In genomic region chr5:77035950-77036349, GRCh38 we compare ENCODE assay signal across 36 cellular contexts.
"Had no signal": no experiment of that assay in that cellular context is flagged by ENCODE, and none has a peak within 500 bp of the region (broad histone marks: within the 10 kb centered on the region; RNA-seq: fewer than 3 reads in every experiment).

No MANE protein-coding gene starts in this region.

- H3K27me3 ChIP-seq: adrenal gland, breast epithelium had no signal

- ATAC-seq: activated CD4-positive, alpha-beta T cell treated with anti-CD3 and anti-CD28 coated beads for 36 hours; activated CD4-positive, CD25-positive, alpha-beta regulatory T cell treated with anti-CD3 and anti-CD28 coated beads, Interleukin-2, amount 50 U/mL, for 24 hours; activated CD8-positive, alpha-beta memory T cell treated with anti-CD3 and anti-CD28 coated beads, Interleukin-2, amount 10 ng/mL, durations not matched to agents 7 days and 5 days; activated CD8-positive, alpha-beta T cell treated with anti-CD3 and anti-CD28 coated beads, Interleukin-2, amount 10 ng/mL, durations not matched to agents 7 days and 5 days; activated naive CD4-positive, alpha-beta T cell treated with anti-CD3 and anti-CD28 coated beads, Interleukin-2, amount 50 U/mL, for 72 hours; activated T-cell treated with anti-CD3 and anti-CD28 coated beads, Interleukin-2, amount 50 U/mL, for 4 hours; activated T-cell treated with anti-CD3 and anti-CD28 coated beads, Interleukin-2, amount 50 U/mL, for 72 hours; activated T-helper 17 cell treated with anti-CD3 and anti-CD28 coated beads, Interleukin-2, amount 50 U/mL, for 72 hours; WTC11 had no signal

- H3K9me3 ChIP-seq: adrenal gland, breast epithelium had no signal

- H3K4me3 ChIP-seq: adrenal gland, breast epithelium had no signal

- H3K27ac ChIP-seq: adrenal gland, breast epithelium, WERI-Rb-1 had no signal

- H3K4me3 Mint-ChIP-seq: activated CD4-positive, alpha-beta memory T cell treated with anti-CD3 and anti-CD28 coated beads, Interleukin-2, amount 10 ng/mL, durations not matched to agents 7 days and 5 days; activated CD4-positive, alpha-beta T cell treated with anti-CD3 and anti-CD28 coated beads for 36 hours; activated CD4-positive, alpha-beta T cell treated with anti-CD3 and anti-CD28 coated beads, Interleukin-2, amount 10 ng/mL, durations not matched to agents 7 days and 5 days; activated CD8-positive, alpha-beta memory T cell treated with anti-CD3 and anti-CD28 coated beads, Interleukin-2, amount 10 ng/mL, durations not matched to agents 7 days and 5 days; activated CD8-positive, alpha-beta T cell treated with anti-CD3 and anti-CD28 coated beads, Interleukin-2, amount 10 ng/mL, durations not matched to agents 7 days and 5 days; activated naive CD4-positive, alpha-beta T cell treated with anti-CD3 and anti-CD28 coated beads for 36 hours; activated naive CD8-positive, alpha-beta T cell treated with anti-CD3 and anti-CD28 coated beads for 36 hours; activated T-cell treated with anti-CD3 and anti-CD28 coated beads, Interleukin-2, amount 50 U/mL, for 4 hours; activated T-cell treated with anti-CD3 and anti-CD28 coated beads, Interleukin-2, amount 50 U/mL, for 72 hours; activated T-helper 1 cell treated with anti-CD3 and anti-CD28 coated beads, Interleukin-12 subunit alpha, Interleukin-12 subunit beta, Interleukin-2, Interleukin-4 antibody, amounts not matched to agents 30 ng/mL and 10 ng/mL and 1 ng/mL, durations not matched to agents 14 hours and 24 hours and 36 hours; activated T-helper 17 cell treated with anti-CD3 and anti-CD28 coated beads, Interleukin-2, amount 50 U/mL, for 72 hours; brain; T-helper 1 cell treated with Interleukin-12 subunit alpha and Interleukin-12 subunit beta and Interleukin-4 antibody, amounts not matched to agents 30 μg/mL and 1 μg/mL, for 36 hours; T-helper 2 cell treated with Interferon-gamma antibody and Interleukin-4, amounts not matched to agents 5 μg/mL and 100 μg/mL, for 36 hours; WTC11 had no signal

- H3K36me3 ChIP-seq: breast epithelium had no signal

- H3K9me3 Mint-ChIP-seq: activated CD4-positive, alpha-beta memory T cell treated with anti-CD3 and anti-CD28 coated beads, Interleukin-2, amount 10 ng/mL, durations not matched to agents 7 days and 5 days; activated naive CD4-positive, alpha-beta T cell treated with anti-CD3 and anti-CD28 coated beads for 36 hours; activated naive CD4-positive, alpha-beta T cell treated with anti-CD3 and anti-CD28 coated beads, Interleukin-2, amount 50 U/mL, for 72 hours; activated naive CD8-positive, alpha-beta T cell treated with anti-CD3 and anti-CD28 coated beads for 36 hours; activated T-cell treated with anti-CD3 and anti-CD28 coated beads, Interleukin-2, amount 50 U/mL, for 4 hours; activated T-cell treated with anti-CD3 and anti-CD28 coated beads, Interleukin-2, amount 50 U/mL, for 72 hours; activated T-helper 1 cell treated with anti-CD3 and anti-CD28 coated beads, Interleukin-12 subunit alpha, Interleukin-12 subunit beta, Interleukin-2, Interleukin-4 antibody, amounts not matched to agents 30 ng/mL and 10 ng/mL and 1 ng/mL, durations not matched to agents 14 hours and 24 hours and 36 hours; activated T-helper 17 cell treated with anti-CD3 and anti-CD28 coated beads, Interleukin-2, amount 50 U/mL, for 72 hours; T-helper 1 cell treated with Interleukin-12 subunit alpha and Interleukin-12 subunit beta and Interleukin-4 antibody, amounts not matched to agents 30 μg/mL and 1 μg/mL, for 36 hours; T-helper 2 cell treated with Interferon-gamma antibody and Interleukin-4, amounts not matched to agents 5 μg/mL and 100 μg/mL, for 36 hours had no signal

- DNase-seq: activated CD4-positive, alpha-beta memory T cell treated with anti-CD3 and anti-CD28 coated beads, Interleukin-2, amount 10 ng/mL, durations not matched to agents 7 days and 5 days; activated CD4-positive, alpha-beta T cell treated with anti-CD3 and anti-CD28 coated beads for 1 hour; activated CD4-positive, alpha-beta T cell treated with anti-CD3 and anti-CD28 coated beads for 36 hours; activated CD4-positive, alpha-beta T cell treated with anti-CD3 and anti-CD28 coated beads for 48 hours; activated CD4-positive, alpha-beta T cell treated with anti-CD3 and anti-CD28 coated beads, Interleukin-2, amount 10 ng/mL, durations not matched to agents 7 days and 5 days; activated CD4-positive, alpha-beta T cell treated with anti-CD3 and anti-CD28 coated beads, Interleukin-2, amount 50 U/mL, for 48 hours; activated CD4-positive, CD25-positive, alpha-beta regulatory T cell; activated CD8-positive, alpha-beta memory T cell treated with anti-CD3 and anti-CD28 coated beads for 24 hours; activated CD8-positive, alpha-beta memory T cell treated with anti-CD3 and anti-CD28 coated beads, Interleukin-2, amount 10 ng/mL, durations not matched to agents 7 days and 5 days; activated CD8-positive, alpha-beta memory T cell treated with anti-CD3 and anti-CD28 coated beads, Interleukin-2, amount 50 U/mL, for 48 hours; activated CD8-positive, alpha-beta T cell treated with anti-CD3 and anti-CD28 coated beads, Interleukin-2, amount 10 ng/mL, durations not matched to agents 7 days and 5 days; activated effector memory CD4-positive, alpha-beta T cell treated with anti-CD3 and anti-CD28 coated beads, Interleukin-2, amount 50 U/mL, for 16 hours; activated gamma-delta T cell treated with Interleukin-2 at 50 U/mL for 16 hours; activated naive CD4-positive, alpha-beta T cell; activated naive CD4-positive, alpha-beta T cell treated with anti-CD3 and anti-CD28 coated beads for 36 hours; activated naive CD4-positive, alpha-beta T cell treated with anti-CD3 and anti-CD28 coated beads, Interleukin-2, amount 50 U/mL, for 16 hours; activated naive CD8-positive, alpha-beta T cell treated with anti-CD3 and anti-CD28 coated beads for 36 hours; activated T-cell treated with anti-CD3 and anti-CD28 coated beads, Interleukin-2, amount 50 U/mL, for 4 hours; activated T-cell treated with anti-CD3 and anti-CD28 coated beads, Interleukin-2, amount 50 U/mL, for 72 hours; adrenal gland; amniotic stem cell; aorta; central memory CD4-positive, alpha-beta T cell; T-helper 1 cell; T-helper 2 cell; T-helper 9 cell; WERI-Rb-1 had no signal

- H3K27me3 Mint-ChIP-seq: activated CD4-positive, alpha-beta memory T cell treated with anti-CD3 and anti-CD28 coated beads, Interleukin-2, amount 10 ng/mL, durations not matched to agents 7 days and 5 days; activated CD4-positive, alpha-beta T cell treated with anti-CD3 and anti-CD28 coated beads for 36 hours; activated CD4-positive, alpha-beta T cell treated with anti-CD3 and anti-CD28 coated beads, Interleukin-2, amount 10 ng/mL, durations not matched to agents 7 days and 5 days; activated CD8-positive, alpha-beta memory T cell treated with anti-CD3 and anti-CD28 coated beads, Interleukin-2, amount 10 ng/mL, durations not matched to agents 7 days and 5 days; activated naive CD8-positive, alpha-beta T cell treated with anti-CD3 and anti-CD28 coated beads for 36 hours; activated T-helper 17 cell treated with anti-CD3 and anti-CD28 coated beads, Interleukin-2, amount 50 U/mL, for 72 hours; brain had no signal

- H3K4me1 ChIP-seq: breast epithelium had no signal

- H3K27ac Mint-ChIP-seq: activated CD4-positive, alpha-beta memory T cell treated with anti-CD3 and anti-CD28 coated beads, Interleukin-2, amount 10 ng/mL, durations not matched to agents 7 days and 5 days; activated CD4-positive, alpha-beta T cell treated with anti-CD3 and anti-CD28 coated beads for 36 hours; activated CD4-positive, alpha-beta T cell treated with anti-CD3 and anti-CD28 coated beads, Interleukin-2, amount 10 ng/mL, durations not matched to agents 7 days and 5 days; activated CD8-positive, alpha-beta memory T cell treated with anti-CD3 and anti-CD28 coated beads, Interleukin-2, amount 10 ng/mL, durations not matched to agents 7 days and 5 days; activated CD8-positive, alpha-beta T cell treated with anti-CD3 and anti-CD28 coated beads, Interleukin-2, amount 10 ng/mL, durations not matched to agents 7 days and 5 days; activated naive CD4-positive, alpha-beta T cell treated with anti-CD3 and anti-CD28 coated beads for 36 hours; activated naive CD8-positive, alpha-beta T cell treated with anti-CD3 and anti-CD28 coated beads for 36 hours; activated T-cell treated with anti-CD3 and anti-CD28 coated beads, Interleukin-2, amount 50 U/mL, for 72 hours; activated T-helper 1 cell treated with anti-CD3 and anti-CD28 coated beads, Interleukin-12 subunit alpha, Interleukin-12 subunit beta, Interleukin-2, Interleukin-4 antibody, amounts not matched to agents 30 ng/mL and 10 ng/mL and 1 ng/mL, durations not matched to agents 14 hours and 24 hours and 36 hours; activated T-helper 17 cell treated with anti-CD3 and anti-CD28 coated beads, Interleukin-2, amount 50 U/mL, for 72 hours; T-helper 1 cell treated with Interleukin-12 subunit alpha and Interleukin-12 subunit beta and Interleukin-4 antibody, amounts not matched to agents 30 μg/mL and 1 μg/mL, for 36 hours; T-helper 2 cell treated with Interferon-gamma antibody and Interleukin-4, amounts not matched to agents 5 μg/mL and 100 μg/mL, for 36 hours; WTC11 had no signal
